9 cellular contexts compared by ENCODE assay signal in genomic region chr7:125046767-125047166, GRCh38.
"Had no signal": no experiment of that assay in that cellular context is flagged by ENCODE, and none has a peak within 500 bp of the region (broad histone marks: within the 10 kb centered on the region; RNA-seq: fewer than 3 reads in every experiment).

No MANE protein-coding gene starts in this region.

- ATAC-seq: GM23338, HCT116 had no signal

- H3K4me3 ChIP-seq: GM23248, GM23338, HAP-1 had no signal

- H3K27ac ChIP-seq: GM23248 had no signal

- H3K9ac ChIP-seq: GM23248 had no signal

- DNase-seq: GM23248, GOT3, H7, H9, HCEC 1CT, HFFc6 had no signal

- H3K4me1 ChIP-seq: HAP-1 had no signal

- H2AFZ ChIP-seq: GM23248, GM23338 had no signal

- H3K9me3 ChIP-seq: HAP-1 had no signal

- H3K36me3 ChIP-seq: HAP-1 had no signal

- H3K4me2 ChIP-seq: GM23338 had no signal
